Comparison of ENCODE assay signal across 8 cellular contexts in genomic region chr17:68101075-68101991, GRCh38.
A peak's percentile ranks its signal among the peaks of the same experiment; 100 is the strongest.
DNase-seq lines count a peak whose midpoint lies in the region; ATAC-seq and TF ChIP-seq lines count a peak whose summit lies in the region.

No MANE protein-coding gene starts in this region.

- peak overlapping the region; percentile 58 for H3K4me3 ChIP-seq in GM12865 (ENCODE audit: low read depth, low read length)
- H3K4me3 ChIP-seq in kidney epithelial cell (ENCODE audit: low read depth, low read length), result peak overlapping the region; percentile 88

- no peak for TF ChIP-seq CTCF in GM12865 (IDR thresholded peaks at IDR 0.05; ENCODE audit: insufficient read depth, low read depth, low read length, missing control alignments)
- TF ChIP-seq CTCF in kidney epithelial cell (IDR thresholded peaks at IDR 0.05; ENCODE audit: insufficient read depth, low read length, poor library complexity, severe bottlenecking), result no peak

- peak overlapping the region; percentile 39 for H3K27ac ChIP-seq in cingulate gyrus (ENCODE audit: low read depth, low read length)

- no peaks in the 10 kb centered on the region for H3K27me3 ChIP-seq in kidney epithelial cell (ENCODE audit: control insufficient read depth, insufficient read depth, low read length)

- no peaks in the 10 kb centered on the region for H3K36me3 ChIP-seq in kidney epithelial cell (ENCODE audit: control insufficient read depth, insufficient read depth, low read length)

- peak; percentile 94 for ATAC-seq in HG03108 (IDR thresholded peaks at IDR 0.05; ENCODE audit: unreplicated experiment)

- peak; percentile 83 for DNase-seq in GM12865 (ENCODE audit: low read depth)
- DNase-seq in NCI-H226, result peak; percentile 89
- peak; percentile 49 to 71 for DNase-seq in activated CD4-positive, alpha-beta T cell treated with anti-CD3 and anti-CD28 coated beads for 4 hours
- peak; percentile 76 for DNase-seq in kidney epithelial cell (ENCODE audit: low read depth)
- peak; percentile 71 for DNase-seq in stimulated activated CD4-positive, alpha-beta T cell treated with anti-CD3 and anti-CD28 coated beads, Interleukin-12 subunit alpha, Interleukin-12 subunit beta, amount 100 ng/mL, for 4 hours
- DNase-seq in GM19240 (ENCODE audit: insufficient read length, low spot score), result no peak
